ENCODE assay signal across 25 cellular contexts in genomic region chr17:28527181-28527681, GRCh38. TPM values are rescaled to one million over a fixed set of nuclear protein-coding genes. Genes with fewer than 3 reads are reported as not detected.
A peak's percentile ranks its signal among the peaks of the same experiment; 100 is the strongest.
DNase-seq lines count a peak whose midpoint lies in the region; ATAC-seq and TF ChIP-seq lines count a peak whose summit lies in the region.
"Had no signal": no experiment of that assay in that cellular context is flagged by ENCODE, and none has a peak within 500 bp of the region (broad histone marks: within the 10 kb centered on the region; RNA-seq: fewer than 3 reads in every experiment).

No MANE protein-coding gene starts in this region.

- no peak for TF ChIP-seq POLR2A in suprapubic skin (IDR thresholded peaks at IDR 0.05)

- H3K9me3 ChIP-seq in esophagus (ENCODE audit: control insufficient read depth in 2 of 2, insufficient read depth in 1 of 2, low read depth in 1 of 2, low read length in 1 of 2): no peaks in the 10 kb centered on the region
- no peaks in the 10 kb centered on the region for H3K9me3 ChIP-seq in suprapubic skin
- H3K9me3 ChIP-seq: ascending aorta, thoracic aorta had no signal

- CTCF ChIA-PET in RWPE1 (lab: Yijun Ruan, JAX): no interaction called here

- ATAC-seq in HG03565 (IDR thresholded peaks at IDR 0.05; ENCODE audit: unreplicated experiment): no peak
- ATAC-seq in GM18498 (IDR thresholded peaks at IDR 0.05; ENCODE audit: unreplicated experiment): no peak
- ATAC-seq: activated naive CD4-positive, alpha-beta T cell treated with anti-CD3 and anti-CD28 coated beads, Interleukin-2, amount 50 U/mL, for 72 hours; activated T-cell treated with anti-CD3 and anti-CD28 coated beads, Interleukin-2, amount 50 U/mL, for 72 hours; left cardiac atrium; stimulated activated memory B cell treated with anti-CD40 and anti-IgM and Interleukin-4, amounts not matched to agents 10 μg/mL and 1 μg/mL and 100 μg/mL, for 72 hours had no signal

- peaks cover 8 to 42% of the 10 kb centered on the region in 2 donors for H3K4me1 ChIP-seq in esophagus (ENCODE audit: control insufficient read depth in 2 of 2, insufficient read depth in 2 of 2, low read length in 1 of 2)
- peaks cover 64% of the 10 kb centered on the region for H3K4me1 ChIP-seq in suprapubic skin

- H3K4me3 ChIP-seq in esophagus (ENCODE audit: low read depth in 1 of 2, low read length in 2 of 2) (no peak overlapping the region), suprapubic skin (no peak overlapping the region)
- H3K4me3 ChIP-seq: ascending aorta, thoracic aorta had no signal

- POLR2A ChIA-PET in RWPE1 (lab: Yijun Ruan, JAX; ENCODE audit: low non-redundant PET): interaction anchor here (1.0 kb wide), 1 partner anchor 20 kb away, joined by 8 read pairs; the partner anchor contains the start of gene FOXN1

- peaks cover 0 to 4% of the 10 kb centered on the region in 2 donors for H3K36me3 ChIP-seq in esophagus (ENCODE audit: control insufficient read depth in 2 of 2, insufficient read depth in 2 of 2, low read length in 1 of 2)
- H3K36me3 ChIP-seq in suprapubic skin: no peaks in the 10 kb centered on the region
- H3K36me3 ChIP-seq: ascending aorta, thoracic aorta had no signal

- H3K27ac ChIP-seq in RWPE1: peak overlapping the region; percentile 80
- peak overlapping the region; percentile 76 to 95 for H3K27ac ChIP-seq in esophagus (ENCODE audit: low read depth in 2 of 2, low read length in 1 of 2)
- H3K27ac ChIP-seq in suprapubic skin: peak overlapping the region; percentile 71
- H3K27ac ChIP-seq: ascending aorta, thoracic aorta had no signal

- no peak for TF ChIP-seq CTCF in RWPE1 (conservative IDR thresholded peaks at IDR 0.05; ENCODE audit: low read depth)
- no peak for TF ChIP-seq CTCF in suprapubic skin (IDR thresholded peaks at IDR 0.05)

- 77 to 95% methylated on average over 2 of the region's 2 CpGs for WGBS in esophagus, 2 donors
- WGBS in suprapubic skin: 83% methylated on average over 2 of the region's 2 CpGs

- no peak for DNase-seq in RWPE1 (ENCODE audit: low spot score)
- DNase-seq in suprapubic skin (ENCODE audit: low spot score in 2 of 2): no peak
- no peak for DNase-seq in SIG-M5 (lab: John Stamatoyannopoulos, UW)
- DNase-seq: activated T-cell treated with anti-CD3 and anti-CD28 coated beads, Interleukin-2, amount 50 U/mL, for 72 hours; CD8-positive, alpha-beta memory T cell; DMS53; GF-D8; glutamatergic neuron; left cardiac atrium; MM.1S; NCI-H2171; NCI-H526; stimulated activated CD4-positive, alpha-beta T cell treated with anti-CD3 and anti-CD28 coated beads, Interleukin-1b, Interleukin-23, amount 100 ng/mL, for 48 hours; T1000 had no signal

- H3K27me3 ChIP-seq in esophagus (ENCODE audit: control insufficient read depth in 1 of 2, insufficient read depth in 2 of 2, low read length in 2 of 2) (no peaks in the 10 kb centered on the region), suprapubic skin (no peaks in the 10 kb centered on the region)
- H3K27me3 ChIP-seq: ascending aorta had no signal

- TF ChIP-seq EP300 in suprapubic skin (IDR thresholded peaks at IDR 0.05): no peak

RNA-seq across cellular contexts. Expression of gene FOXN1, which starts 21.1 kb away (rescaled TPM):
- 10 to 100 TPM in 1 of 2 donors, 1 to 10 TPM in 1; 8.8 to 10.6 TPM for polyA plus RNA-seq in esophagus
- 10 to 100 TPM; 37.4 to 48.3 (median 38.3) TPM for total RNA-seq in suprapubic skin
- total RNA-seq: activated CD8-positive, alpha-beta memory T cell treated with anti-CD3 and anti-CD28 coated beads for 36 hours; activated naive CD4-positive, alpha-beta T cell treated with anti-CD3 and anti-CD28 coated beads, Interleukin-2, amount 50 U/mL, for 72 hours; activated T-cell treated with anti-CD3 and anti-CD28 coated beads, Interleukin-2, amount 50 U/mL, for 72 hours; ascending aorta; CD8-positive, alpha-beta memory T cell; fibroblast of lung; left cardiac atrium; natural killer cell treated with Interleukin-12 subunit alpha and Interleukin-12 subunit beta and Interleukin-15 and Interleukin-18, amount 100 ng/mL, for 72 hours; posterior vena cava; thoracic aorta had no signal
- polyA plus RNA-seq: CD8-positive, alpha-beta memory T cell; fibroblast of lung had no signal

RNA-seq across cellular contexts. Expression of gene UNC119, which starts 25.2 kb away (rescaled TPM):
- 10 to 100 TPM; 15.3 to 20.1 TPM for polyA plus RNA-seq in esophagus
- total RNA-seq in suprapubic skin: 10 to 100 TPM; 29.0 to 36.2 (median 32.6) TPM

RNA-seq across cellular contexts. Expression of gene PIGS, which starts 44.1 kb away (rescaled TPM):
- polyA plus RNA-seq in esophagus: 10 to 100 TPM in 1 of 2 donors, 1 to 10 TPM in 1; 9.8 to 30.7 TPM
- total RNA-seq in suprapubic skin: 10 to 100 TPM; 38.1 to 76.4 (median 59.2) TPM

RNA-seq across cellular contexts. Expression of gene ALDOC, which starts 49.5 kb away (rescaled TPM):
- polyA plus RNA-seq in esophagus: 10 to 100 TPM; 21.3 to 24.0 TPM
- 100 to 1,000 TPM in 1 of 4 donors, 10 to 100 TPM in 3; 33.0 to 103 (median 62.6) TPM for total RNA-seq in suprapubic skin

RNA-seq across cellular contexts. Expression of gene SLC13A2, which starts 53.8 kb away (rescaled TPM):
- under 1 TPM in 1 of 2 donors, not detected in 1; 0.02 TPM for polyA plus RNA-seq in esophagus
- total RNA-seq in suprapubic skin: 10 to 100 TPM in 3 of 4 donors, 1 to 10 TPM in 1; 9.7 to 22.0 (median 14.8) TPM
- total RNA-seq: activated CD8-positive, alpha-beta memory T cell treated with anti-CD3 and anti-CD28 coated beads for 36 hours; activated naive CD4-positive, alpha-beta T cell treated with anti-CD3 and anti-CD28 coated beads, Interleukin-2, amount 50 U/mL, for 72 hours; activated T-cell treated with anti-CD3 and anti-CD28 coated beads, Interleukin-2, amount 50 U/mL, for 72 hours; ascending aorta; CD8-positive, alpha-beta memory T cell; fibroblast of lung; left cardiac atrium; natural killer cell treated with Interleukin-12 subunit alpha and Interleukin-12 subunit beta and Interleukin-15 and Interleukin-18, amount 100 ng/mL, for 72 hours; thoracic aorta had no signal
- polyA plus RNA-seq: CD8-positive, alpha-beta memory T cell; fibroblast of lung had no signal
